In genomic region chr4:3302164-3302785, GRCh38 we compare ENCODE assay signal across 8 cellular contexts.
A peak's percentile ranks its signal among the peaks of the same experiment; 100 is the strongest.
DNase-seq lines count a peak whose midpoint lies in the region; ATAC-seq and TF ChIP-seq lines count a peak whose summit lies in the region.

No MANE protein-coding gene starts in this region.

- CTCF ChIA-PET in HEK293T (lab: Yijun Ruan, JAX): no interaction called here

- POLR2A ChIA-PET in HEK293T (lab: Yijun Ruan, JAX): interaction anchor here (1.3 kb wide), 1 partner anchor 10 kb away, joined by 3 read pairs; the partner anchor contains the start of gene RGS12

- peak; percentile 28 to 46 for DNase-seq in activated CD4-positive, alpha-beta T cell treated with anti-CD3 and anti-CD28 coated beads, Interleukin-2, amount 50 U/mL, for 24 hours (ENCODE audit: low read depth in 1 of 2, low spot score in 1 of 2)
- peak; percentile 79 for DNase-seq in effector CD4-positive, alpha-beta T cell
- peak; percentile 47 to 59 for DNase-seq in stimulated activated CD8-positive, alpha-beta memory T cell treated with anti-CD3 and anti-CD28 coated beads, Interleukin-15, amount 100 ng/mL, for 4 hours (ENCODE audit: low read depth in 2 of 2)
- DNase-seq in SHP77 treated with DMSO at 0.1 percent for 48 hours (lab: John Stamatoyannopoulos, UW) (no peak), HK-2 (ENCODE audit: unreplicated experiment) (no peak), HEK293T (ENCODE audit: extremely low spot score) (no peak)

- peak; percentile 51 for ATAC-seq in GM21423 (IDR thresholded peaks at IDR 0.05; ENCODE audit: unreplicated experiment)
- no peak for ATAC-seq in GM21360 (IDR thresholded peaks at IDR 0.05; ENCODE audit: unreplicated experiment)

TF ChIP-seq in HEK293T, 16 proteins besides CTCF, POLR2A, EP300 and RAD21:
- no peak for TF ChIP-seq CTBP1 (IDR thresholded peaks at IDR 0.05; ENCODE audit: borderline replicate concordance)
- TF ChIP-seq ZNF384 (IDR thresholded peaks at IDR 0.05): no peak
- no peak for TF ChIP-seq FOXK2 (IDR thresholded peaks at IDR 0.05)
- no peak for TF ChIP-seq FOXA1 (IDR thresholded peaks at IDR 0.05)
- TF ChIP-seq FOXM1 (IDR thresholded peaks at IDR 0.05; ENCODE audit: borderline replicate concordance): no peak
- no peak for TF ChIP-seq BHLHE40 (IDR thresholded peaks at IDR 0.05; ENCODE audit: borderline replicate concordance)
- TF ChIP-seq L3MBTL2 (conservative IDR thresholded peaks at IDR 0.05): no peak
- no peak for TF ChIP-seq PKNOX1 (IDR thresholded peaks at IDR 0.05)
- TF ChIP-seq TARDBP (IDR thresholded peaks at IDR 0.05): no peak
- no peak for TF ChIP-seq HDGF (IDR thresholded peaks at IDR 0.05; ENCODE audit: borderline replicate concordance)
- TF ChIP-seq SP1 (IDR thresholded peaks at IDR 0.05): no peak
- TF ChIP-seq SUZ12 (IDR thresholded peaks at IDR 0.05): no peak
- no peak for TF ChIP-seq ELF4 (IDR thresholded peaks at IDR 0.05)
- TF ChIP-seq NFRKB (IDR thresholded peaks at IDR 0.05): no peak

Comparison
In these comparisons a context has a peak if more than half of its experiments do, and no peak if none do; other contexts are left out.
1. DNase-seq: peak in activated CD4-positive, alpha-beta T cell treated with anti-CD3 and anti-CD28 coated beads, Interleukin-2, amount 50 U/mL, for 24 hours (2 of 2), effector CD4-positive, alpha-beta T cell (single experiment) and stimulated activated CD8-positive, alpha-beta memory T cell treated with anti-CD3 and anti-CD28 coated beads, Interleukin-15, amount 100 ng/mL, for 4 hours (2 of 2); none in SHP77 treated with DMSO at 0.1 percent for 48 hours (single experiment), HK-2 (single experiment) and HEK293T (single experiment).